ENCODE assay signal across 21 cellular contexts in the genomic region with DNA sequence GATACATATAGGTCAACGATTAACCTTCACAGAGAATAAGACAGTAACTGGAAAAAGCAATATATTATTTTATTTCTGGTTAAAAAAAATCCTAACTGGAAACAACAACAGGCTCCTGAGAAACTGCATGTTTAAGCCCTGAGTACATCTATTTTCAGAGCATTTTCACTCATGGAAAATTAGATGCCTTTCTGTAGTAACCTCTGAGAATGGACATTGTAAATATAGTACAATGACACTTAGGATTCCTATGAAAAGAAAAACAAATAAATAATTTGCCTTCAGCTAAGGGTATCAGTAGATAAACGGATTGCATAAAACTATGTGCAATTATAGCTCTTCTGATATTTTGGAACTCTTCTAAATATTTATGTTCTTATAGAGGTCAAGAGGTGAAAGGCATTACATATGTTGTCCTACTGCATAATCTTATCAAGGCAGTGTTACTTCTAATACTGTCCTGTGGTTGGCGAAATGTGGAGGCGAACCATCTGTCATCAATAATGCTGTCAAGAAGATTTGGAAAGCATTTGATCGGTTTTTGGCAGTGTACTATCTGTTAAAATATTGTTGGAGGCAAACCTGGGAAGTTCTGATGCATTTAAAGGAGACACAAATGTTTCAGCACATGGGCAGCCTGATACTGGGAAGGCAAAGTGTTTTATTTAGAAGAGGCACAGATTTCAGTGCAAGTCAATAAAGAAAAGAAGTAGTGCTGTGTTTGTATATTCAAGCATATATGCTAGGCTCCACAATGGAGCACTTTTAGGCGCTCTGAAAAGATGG.
DNase-seq lines count a peak whose midpoint lies in the region; ATAC-seq, FAIRE-seq and TF ChIP-seq lines count a peak whose summit lies in the region.
"Had no signal": no experiment of that assay in that cellular context is flagged by ENCODE, and none has a peak within 500 bp of the region (broad histone marks: within the 10 kb centered on the region; RNA-seq: fewer than 3 reads in every experiment).

No MANE protein-coding gene starts in this region.

- no peak for TF ChIP-seq EP300 in K562 (IDR thresholded peaks at IDR 0.05; ENCODE audit: low read length)
- no peak for TF ChIP-seq EP300 in esophagus muscularis mucosa (IDR thresholded peaks at IDR 0.05)

- H3K36me3 ChIP-seq in K562 (ENCODE audit: control insufficient read depth, insufficient read depth, low read length): peaks cover 5% of the 10 kb centered on the region; the same call in 2 of the 3 replicates
- no peaks in the 10 kb centered on the region for H3K36me3 ChIP-seq in esophagus muscularis mucosa

- no peak overlapping the region for H3K4me3 Mint-ChIP-seq in mesothelial cell of epicardium
- no peak overlapping the region for H3K4me3 Mint-ChIP-seq in activated CD4-positive, alpha-beta T cell treated with anti-CD3 and anti-CD28 coated beads, Interleukin-2, amount 10 ng/mL, durations not matched to agents 7 days and 5 days
- H3K4me3 Mint-ChIP-seq: B cell; CD4-positive, alpha-beta memory T cell had no signal

- BruUV-seq in K562 (replicated peaks; lab: Mats Ljungman, UMichigan): no TSS peak

- H3K4me3 ChIP-seq in K562 (no peak overlapping the region), esophagus muscularis mucosa (no peak overlapping the region)
- H3K4me3 ChIP-seq: SK-N-MC had no signal

- peaks cover 10% of the 10 kb centered on the region for H3K4me1 Mint-ChIP-seq in mesothelial cell of epicardium
- H3K4me1 Mint-ChIP-seq in activated CD4-positive, alpha-beta T cell treated with anti-CD3 and anti-CD28 coated beads, Interleukin-2, amount 10 ng/mL, durations not matched to agents 7 days and 5 days: no peaks in the 10 kb centered on the region
- H3K4me1 Mint-ChIP-seq: B cell; CD4-positive, alpha-beta memory T cell had no signal

- intact Hi-C loops in K562 (cut with micrococcal nuclease) (no loop called here), esophagus muscularis mucosa (cut with DNase I) (no loop called here)

- DNase-seq in Ammon's horn (ENCODE audit: low spot score) (peak; percentile 55), NCI-H446 (lab: John Stamatoyannopoulos, UW) (peak; percentile 6 to 44), K562 (ENCODE audit: extremely low read depth in 1 of 4, low spot score in 3 of 4) (no peak), mesothelial cell of epicardium (ENCODE audit: low spot score in 2 of 2, unreplicated experiment in 2 of 2) (no peak), esophagus muscularis mucosa (ENCODE audit: extremely low spot score) (no peak)
- no peak for DNase-seq in activated CD4-positive, alpha-beta T cell treated with anti-CD3 and anti-CD28 coated beads, Interleukin-2, amount 10 ng/mL, durations not matched to agents 7 days and 5 days
- no peak for DNase-seq in stimulated activated CD4-positive, alpha-beta T cell treated with anti-CD3 and anti-CD28 coated beads, Interleukin-12 subunit alpha, Interleukin-12 subunit beta, amount 100 ng/mL, for 4 hours
- DNase-seq: Calu3; CD4-positive, alpha-beta memory T cell; DMS79 treated with DMSO at 0.1 percent for 48 hours; H7; IMR-90; Kasumi-1; NCI-H1105 treated with DMSO at 0.1 percent for 48 hours; NCI-H1694 treated with DMSO at 0.1 percent for 48 hours; NCI-H774 had no signal

- no peaks in the 10 kb centered on the region for H3K27me3 Mint-ChIP-seq in mesothelial cell of epicardium (ENCODE audit: low read depth)
- H3K27me3 Mint-ChIP-seq in activated CD4-positive, alpha-beta T cell treated with anti-CD3 and anti-CD28 coated beads, Interleukin-2, amount 10 ng/mL, durations not matched to agents 7 days and 5 days: no peaks in the 10 kb centered on the region

- H3K27ac ChIP-seq in K562 (ENCODE audit: extremely low read depth, low read depth, low read length): no peak overlapping the region
- no peak overlapping the region for H3K27ac ChIP-seq in esophagus muscularis mucosa (replicated peaks in 1 of 4)
- H3K27ac ChIP-seq: SK-N-MC had no signal

- H3K27ac Mint-ChIP-seq in mesothelial cell of epicardium: peak overlapping the region; percentile 5
- H3K27ac Mint-ChIP-seq in activated CD4-positive, alpha-beta T cell treated with anti-CD3 and anti-CD28 coated beads, Interleukin-2, amount 10 ng/mL, durations not matched to agents 7 days and 5 days: no peak overlapping the region
- H3K27ac Mint-ChIP-seq: B cell; CD4-positive, alpha-beta memory T cell had no signal

- H3K9me3 ChIP-seq in K562 (replicated peaks; ENCODE audit: control insufficient read depth, insufficient read depth, low read depth, low read length) (no peaks in the 10 kb centered on the region), esophagus muscularis mucosa (peaks cover 0 to 8% (median 2%) of the 10 kb centered on the region in 4 donors)

- TF ChIP-seq POLR2A in K562 (conservative IDR thresholded peaks at IDR 0.05): no peak
- no peak for TF ChIP-seq POLR2A in esophagus muscularis mucosa (IDR thresholded peaks at IDR 0.05; ENCODE audit: low read depth)

- no peak for FAIRE-seq in K562 (lab: Jason Lieb, UNC)
- FAIRE-seq: G401.6 had no signal

- CTCF ChIA-PET in K562 (lab: Yijun Ruan, JAX; ENCODE audit: low intra/inter-chr PET ratio): no interaction called here
- CTCF ChIA-PET in activated CD4-positive, alpha-beta T cell treated with anti-CD3 and anti-CD28 coated beads, Interleukin-2, amount 10 ng/mL, durations not matched to agents 7 days and 5 days (lab: Charles Lee): no interaction called here

- POLR2A ChIA-PET in K562 (lab: Yijun Ruan, JAX): no interaction called here
- POLR2A ChIA-PET in activated CD4-positive, alpha-beta T cell treated with anti-CD3 and anti-CD28 coated beads, Interleukin-2, amount 10 ng/mL, durations not matched to agents 7 days and 5 days (lab: Charles Lee): no interaction called here

- H3K9ac ChIP-seq in K562 (ENCODE audit: insufficient read depth in 1 of 2, low read depth in 2 of 2, low read length in 2 of 2): no peak overlapping the region

- no peak for TF ChIP-seq CTCF in K562 (IDR thresholded peaks at IDR 0.05 in 2 of 3, conservative IDR thresholded peaks at IDR 0.05 in 1 of 3; ENCODE audit: insufficient read depth in 2 of 3, low read depth in 1 of 3, low read length in 3 of 3)
- no peak for TF ChIP-seq CTCF in mesothelial cell of epicardium (IDR thresholded peaks at IDR 0.05; ENCODE audit: unreplicated experiment)
- TF ChIP-seq CTCF in esophagus muscularis mucosa (IDR thresholded peaks at IDR 0.05): no peak

- peaks cover 31% of the 10 kb centered on the region for H3K9me3 Mint-ChIP-seq in mesothelial cell of epicardium
- H3K9me3 Mint-ChIP-seq in activated CD4-positive, alpha-beta T cell treated with anti-CD3 and anti-CD28 coated beads, Interleukin-2, amount 10 ng/mL, durations not matched to agents 7 days and 5 days: peaks cover 6% of the 10 kb centered on the region

- no peak overlapping the region for H3K4me2 ChIP-seq in K562 (ENCODE audit: insufficient read depth, low read length)

- in situ Hi-C loops in K562 (cut with MboI): no loop called here

- H3K4me1 ChIP-seq in K562 (replicated peaks in 1 of 2; ENCODE audit: control insufficient read depth in 2 of 2, insufficient read depth in 2 of 2, low read length in 2 of 2) (peaks cover 0 to 5% of the 10 kb centered on the region in 2 experiments; a peak in 2 of 5 replicates), esophagus muscularis mucosa (no peaks in the 10 kb centered on the region)

- WGBS in K562 (ENCODE audit: insufficient coverage, low coverage, missing lambda C conversion rate): 50% methylated on average over 6 of the region's 6 CpGs
- 67% methylated on average over 6 of the region's 6 CpGs for WGBS in esophagus muscularis mucosa

- no peaks in the 10 kb centered on the region for H3K27me3 ChIP-seq in K562 (ENCODE audit: control insufficient read depth in 2 of 2, insufficient read depth in 2 of 2, low read length in 2 of 2)
- no peaks in the 10 kb centered on the region for H3K27me3 ChIP-seq in esophagus muscularis mucosa

- no peaks in the 10 kb centered on the region for H4K20me1 ChIP-seq in K562 (replicated peaks; ENCODE audit: control insufficient read depth, insufficient read depth, low read length)

- H3K79me2 ChIP-seq in K562 (ENCODE audit: control insufficient read depth, insufficient read depth, low read length): no peaks in the 10 kb centered on the region; the same call in 2 of the 3 replicates

- H3K9me1 ChIP-seq in K562 (ENCODE audit: control insufficient read depth, insufficient read depth, low read length): no peaks in the 10 kb centered on the region

- no peak for ATAC-seq in K562
- ATAC-seq in HG02623 (IDR thresholded peaks at IDR 0.05; ENCODE audit: unreplicated experiment): no peak
- ATAC-seq: Panc1 had no signal

- no peaks in the 10 kb centered on the region for H3K36me3 Mint-ChIP-seq in mesothelial cell of epicardium
- no peaks in the 10 kb centered on the region for H3K36me3 Mint-ChIP-seq in activated CD4-positive, alpha-beta T cell treated with anti-CD3 and anti-CD28 coated beads, Interleukin-2, amount 10 ng/mL, durations not matched to agents 7 days and 5 days (ENCODE audit: low read depth)
- H3K36me3 Mint-ChIP-seq: CD4-positive, alpha-beta memory T cell had no signal

- H2AFZ ChIP-seq in K562 (ENCODE audit: low read depth, low read length): no peak overlapping the region

- no peak for TF ChIP-seq RAD21 in K562 (CRISPR knock-in tag; conservative IDR thresholded peaks at IDR 0.05 in 1 of 2, IDR thresholded peaks at IDR 0.05 in 1 of 2)

TF ChIP-seq in K562, 482 proteins besides CTCF, POLR2A, EP300 and RAD21 (continues in another document):
- TF ChIP-seq, protein P1, sequence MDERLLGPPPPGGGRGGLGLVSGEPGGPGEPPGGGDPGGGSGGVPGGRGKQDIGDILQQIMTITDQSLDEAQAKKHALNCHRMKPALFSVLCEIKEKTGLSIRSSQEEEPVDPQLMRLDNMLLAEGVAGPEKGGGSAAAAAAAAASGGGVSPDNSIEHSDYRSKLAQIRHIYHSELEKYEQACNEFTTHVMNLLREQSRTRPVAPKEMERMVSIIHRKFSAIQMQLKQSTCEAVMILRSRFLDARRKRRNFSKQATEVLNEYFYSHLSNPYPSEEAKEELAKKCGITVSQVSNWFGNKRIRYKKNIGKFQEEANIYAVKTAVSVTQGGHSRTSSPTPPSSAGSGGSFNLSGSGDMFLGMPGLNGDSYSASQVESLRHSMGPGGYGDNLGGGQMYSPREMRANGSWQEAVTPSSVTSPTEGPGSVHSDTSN (CRISPR knock-in tag; IDR thresholded peaks at IDR 0.05; ENCODE audit: low read depth): no peak
- TF ChIP-seq, protein P1 (tag; conservative IDR thresholded peaks at IDR 0.05; ENCODE audit: low read depth): 0 out of 2 replicates have a peak, but pooled peaks have one; percentile 33
- TF ChIP-seq RBM17 (IDR thresholded peaks at IDR 0.05; ENCODE audit: borderline replicate concordance, low read depth, low read length): no peak

Comparison
In these comparisons a context has a peak if more than half of its experiments do, and no peak if none do; other contexts are left out.
1. DNase-seq: peak in Ammon's horn (single experiment) and NCI-H446 (2 of 2); none in K562 (0 of 4), mesothelial cell of epicardium (0 of 2), activated CD4-positive, alpha-beta T cell treated with anti-CD3 and anti-CD28 coated beads, Interleukin-2, amount 10 ng/mL, durations not matched to agents 7 days and 5 days (single experiment), esophagus muscularis mucosa (single experiment) and stimulated activated CD4-positive, alpha-beta T cell treated with anti-CD3 and anti-CD28 coated beads, Interleukin-12 subunit alpha, Interleukin-12 subunit beta, amount 100 ng/mL, for 4 hours (single experiment).